16 cellular contexts compared by ENCODE assay signal in the genomic region with DNA sequence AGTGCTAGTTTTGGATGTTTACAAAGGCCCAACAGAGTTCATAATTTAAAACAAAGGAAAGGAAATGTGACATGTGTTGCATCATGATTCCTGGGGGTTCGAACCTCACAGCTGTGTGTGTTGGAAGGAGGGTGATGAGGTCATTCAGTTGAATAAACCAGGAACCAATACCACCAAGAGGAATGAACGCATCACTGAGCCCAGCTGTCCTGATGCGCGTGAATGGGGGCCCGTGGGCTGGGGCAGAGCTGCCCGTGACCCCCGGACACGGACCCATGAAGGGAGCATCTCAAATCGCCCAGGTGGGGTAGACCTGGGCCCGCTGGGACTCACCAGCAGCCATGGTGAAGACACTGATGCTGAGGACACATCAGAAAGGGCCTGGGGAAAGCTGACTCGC. TPM values are rescaled to one million over a fixed set of nuclear protein-coding genes. Genes with fewer than 3 reads are reported as not detected.
A peak's percentile ranks its signal among the peaks of the same experiment; 100 is the strongest.
DNase-seq lines count a peak whose midpoint lies in the region; ATAC-seq and TF ChIP-seq lines count a peak whose summit lies in the region.
"Had no signal": no experiment of that assay in that cellular context is flagged by ENCODE, and none has a peak within 500 bp of the region (broad histone marks: within the 10 kb centered on the region; RNA-seq: fewer than 3 reads in every experiment).

No MANE protein-coding gene starts in this region.

- TF ChIP-seq POLR2A in testis (IDR thresholded peaks at IDR 0.05), result no peak

- in situ Hi-C loops in GM13977 (cut with MboI; ENCODE audit: low pct_unique_long_range_greater_than_20kb, low sequenced_read_pairs, unreplicated experiment), result loop anchor here (10.0 to 25.0 kb wide), 2 partner anchors 100 to 548 kb away; a partner anchor contains a TSS

- intact Hi-C loops in testis (cut with DNase I; ENCODE audit: low total_unique reads), result no loop called here

- H3K27me3 ChIP-seq in testis, result no peaks in the 10 kb centered on the region
- H3K27me3 ChIP-seq: heart left ventricle, neutrophil had no signal

- DNase-seq in GM13977 (ENCODE audit: low spot score) (peak; percentile 51), NAMALWA (ENCODE audit: low spot score) (peak; percentile 95), iris pigment epithelial cell (ENCODE audit: low read depth) (peak; percentile 27), SIG-M5 treated with dmso at 0.1 percent for 504 hours (lab: John Stamatoyannopoulos, UW; ENCODE audit: unreplicated experiment) (no peak), NCI-H1048 (lab: John Stamatoyannopoulos, UW) (no peak), T-helper 2 cell (no peak), testis (no peak)
- DNase-seq: activated CD4-positive, alpha-beta T cell treated with anti-CD3 and anti-CD28 coated beads, Interleukin-2, amount 50 U/mL, for 48 hours; activated naive CD4-positive, alpha-beta T cell treated with Interleukin-2 at 50 U/mL for 16 hours; C1 segment of cervical spinal cord; heart left ventricle; left ventricle myocardium inferior; NCI-H2107; stimulated activated CD4-positive, alpha-beta T cell treated with anti-CD3 and anti-CD28 coated beads, Interleukin-15, amount 100 ng/mL, for 24 hours had no signal

- ATAC-seq in HG02571 (IDR thresholded peaks at IDR 0.05; ENCODE audit: unreplicated experiment), result peak; percentile 46
- ATAC-seq: heart left ventricle had no signal

- H3K9me3 ChIP-seq in testis, result no peaks in the 10 kb centered on the region
- H3K9me3 ChIP-seq: heart left ventricle, left ventricle myocardium inferior, neutrophil had no signal

- no peak overlapping the region for H3K27ac ChIP-seq in testis
- H3K27ac ChIP-seq: heart left ventricle, left ventricle myocardium inferior, neutrophil had no signal

- H3K4me1 ChIP-seq in testis, result no peaks in the 10 kb centered on the region
- H3K4me1 ChIP-seq: heart left ventricle, left ventricle myocardium inferior had no signal

- TF ChIP-seq CTCF in GM13977 (IDR thresholded peaks at IDR 0.05; ENCODE audit: extremely low read depth, insufficient read depth, missing control alignments) (no peak), testis (IDR thresholded peaks at IDR 0.05) (no peak)

- no peak overlapping the region for H3K4me3 ChIP-seq in testis
- H3K4me3 ChIP-seq: heart left ventricle, left ventricle myocardium inferior had no signal

- 93 to 94% methylated on average over 11 of the region's 11 CpGs for WGBS in testis, 2 donors

- no peaks in the 10 kb centered on the region for H3K36me3 ChIP-seq in testis (ENCODE audit: low read depth, missing control alignments)

RNA-seq across cellular contexts. Expression of a gene that starts 33.0 kb away (rescaled TPM):
- 10 to 100 TPM; 61.1 to 76.3 TPM for total RNA-seq in testis
- polyA plus RNA-seq in testis (ENCODE audit: insufficient read depth, low read depth, low replicate concordance), result 167 TPM

Comparison
In these comparisons a context has a peak if more than half of its experiments do, and no peak if none do; other contexts are left out.
1. DNase-seq: peak in GM13977 (single experiment), NAMALWA (single experiment) and iris pigment epithelial cell (single experiment); none in SIG-M5 treated with dmso at 0.1 percent for 504 hours (single experiment), NCI-H1048 (single experiment), T-helper 2 cell (0 of 5) and testis (single experiment).